In genomic region chr15:31461911-31462480, GRCh38 we compare ENCODE assay signal across 11 cellular contexts.
A peak's percentile ranks its signal among the peaks of the same experiment; 100 is the strongest.
DNase-seq lines count a peak whose midpoint lies in the region; ATAC-seq and TF ChIP-seq lines count a peak whose summit lies in the region.
"Had no signal": no experiment of that assay in that cellular context is flagged by ENCODE, and none has a peak within 500 bp of the region (broad histone marks: within the 10 kb centered on the region; RNA-seq: fewer than 3 reads in every experiment).

No MANE protein-coding gene starts in this region.

- no peaks in the 10 kb centered on the region for H3K79me2 ChIP-seq in osteoblast (ENCODE audit: insufficient read depth, low read length)

- H3K4me1 ChIP-seq in BLaER1 treated with 17β-estradiol and CSF1 and Interleukin-3, amounts not matched to agents 10 nM and 100 nM, result peaks cover 22 to 75% (median 55%) of the 10 kb centered on the region in 10 experiments
- H3K4me1 ChIP-seq in osteoblast (ENCODE audit: insufficient read depth, low read length), result peaks cover 22% of the 10 kb centered on the region
- H3K4me1 ChIP-seq: right lobe of liver had no signal

- no peak overlapping the region for H3K9ac ChIP-seq in BLaER1 treated with 17β-estradiol and CSF1 and Interleukin-3, amounts not matched to agents 10 nM and 100 nM

- peaks cover 0 to 8% (median 0%) of the 10 kb centered on the region in 11 experiments; a peak in 2 of 22 replicates for H3K9me3 ChIP-seq in BLaER1 treated with 17β-estradiol and CSF1 and Interleukin-3, amounts not matched to agents 10 nM and 100 nM (replicated peaks in 1 of 11)
- H3K9me3 ChIP-seq in osteoblast (ENCODE audit: low read depth, low read length), result no peaks in the 10 kb centered on the region
- H3K9me3 ChIP-seq: right lobe of liver, thoracic aorta had no signal

- peak overlapping the region in 8 of 11 experiments; percentile 13 to 68 (median 47); a peak in 13 of 22 replicates for H3K4me2 ChIP-seq in BLaER1 treated with 17β-estradiol and CSF1 and Interleukin-3, amounts not matched to agents 10 nM and 100 nM
- no peak overlapping the region for H3K4me2 ChIP-seq in osteoblast (ENCODE audit: insufficient read depth, low read length)

- no peak for ATAC-seq in GM21526 (IDR thresholded peaks at IDR 0.05; ENCODE audit: low FRiP score, unreplicated experiment)
- no peak for ATAC-seq in HG03095 (IDR thresholded peaks at IDR 0.05; ENCODE audit: unreplicated experiment)
- ATAC-seq: right lobe of liver had no signal

- no peak overlapping the region for H2AFZ ChIP-seq in osteoblast (ENCODE audit: low read length)

- no peaks in the 10 kb centered on the region for H3K36me3 ChIP-seq in BLaER1 treated with 17β-estradiol and CSF1 and Interleukin-3, amounts not matched to agents 10 nM and 100 nM
- H3K36me3 ChIP-seq in H7 (replicated peaks; ENCODE audit: control insufficient read depth, insufficient read depth, low read length) (no peaks in the 10 kb centered on the region), osteoblast (ENCODE audit: insufficient read depth, low read length) (no peaks in the 10 kb centered on the region)
- H3K36me3 ChIP-seq: right lobe of liver, thoracic aorta had no signal

- no peak for TF ChIP-seq CTCF in osteoblast (IDR thresholded peaks at IDR 0.05; ENCODE audit: extremely low read depth, low read depth, low read length)

- H3K4me3 ChIP-seq in BLaER1 treated with 17β-estradiol and CSF1 and Interleukin-3, amounts not matched to agents 10 nM and 100 nM, result no peak overlapping the region
- H3K4me3 ChIP-seq in H7 (ENCODE audit: insufficient read depth, low read depth, low read length) (no peak overlapping the region), osteoblast (ENCODE audit: insufficient read depth, low read length) (no peak overlapping the region)
- H3K4me3 ChIP-seq: right lobe of liver, thoracic aorta had no signal

- DNase-seq in H7 (peak; percentile 62), dermis microvascular lymphatic vessel endothelial cell (ENCODE audit: low read depth in 2 of 2) (peak; percentile 30 to 40), osteoblast (ENCODE audit: insufficient read length, low spot score, missing footprints) (peak; percentile 63), NCI-H1105 treated with DMSO at 0.1 percent for 48 hours (lab: John Stamatoyannopoulos, UW) (no peak)
- DNase-seq: NK-92 treated with Interleukin-12 subunit alpha and Interleukin-12 subunit beta, amount 100 ng/mL, for 24 hours; right lobe of liver had no signal

- no peak overlapping the region for H3K27ac ChIP-seq in BLaER1 treated with 17β-estradiol and CSF1 and Interleukin-3, amounts not matched to agents 10 nM and 100 nM
- no peak overlapping the region for H3K27ac ChIP-seq in osteoblast (ENCODE audit: low read depth, low read length)
- H3K27ac ChIP-seq: epithelial cell of prostate, right lobe of liver, thoracic aorta had no signal

- H3K27me3 ChIP-seq in BLaER1 treated with 17β-estradiol and CSF1 and Interleukin-3, amounts not matched to agents 10 nM and 100 nM, result no peaks in the 10 kb centered on the region
- H3K27me3 ChIP-seq in H7 (ENCODE audit: control insufficient read depth, insufficient read depth, low read length) (no peaks in the 10 kb centered on the region; the same call in none of the 2 replicates), osteoblast (ENCODE audit: insufficient read depth, low read length) (peaks cover 16% of the 10 kb centered on the region)
- H3K27me3 ChIP-seq: right lobe of liver had no signal

- H4K20me1 ChIP-seq in BLaER1 treated with 17β-estradiol and CSF1 and Interleukin-3, amounts not matched to agents 10 nM and 100 nM, result no peaks in the 10 kb centered on the region
- H4K20me1 ChIP-seq in osteoblast (ENCODE audit: insufficient read depth, low read length), result no peaks in the 10 kb centered on the region
